Comparison of ENCODE assay signal across 22 cellular contexts in the genomic region with DNA sequence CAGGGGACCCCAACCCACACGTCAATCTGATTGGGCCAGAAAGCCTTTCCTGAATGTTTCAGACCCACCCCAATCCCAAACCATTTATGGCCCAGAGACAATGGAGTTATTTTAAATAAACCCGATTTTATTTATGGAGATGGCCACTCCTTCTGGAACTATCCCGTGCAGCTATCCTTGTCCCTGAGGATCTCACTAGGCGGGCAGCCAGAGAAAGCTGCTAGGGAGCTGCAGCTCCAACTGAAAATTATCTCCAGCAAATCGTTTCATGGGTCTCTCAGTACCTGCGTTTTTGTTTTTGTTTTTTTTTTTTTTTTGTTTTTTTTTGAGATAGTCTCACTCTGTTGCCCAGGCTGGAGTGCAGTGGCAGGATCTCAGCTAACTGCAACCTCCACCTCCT. TPM values are rescaled to one million over a fixed set of nuclear protein-coding genes. Genes with fewer than 3 reads are reported as not detected.
"Had no signal": no experiment of that assay in that cellular context is flagged by ENCODE, and none has a peak within 500 bp of the region (broad histone marks: within the 10 kb centered on the region; RNA-seq: fewer than 3 reads in every experiment).

No MANE protein-coding gene starts in this region.

- DNase-seq: IMR-90, Karpas-422, KG1, MG63, NCI-H1092, NCI-H1105 treated with DMSO at 0.1 percent for 48 hours, NCI-H1417 treated with DMSO at 0.1 percent for 48 hours, NCI-H146, NCI-H1694 treated with DMSO at 0.1 percent for 48 hours, NCI-H1930, NCI-H2081, NCI-H2107, NCI-H2227 treated with DMSO at 0.1 percent for 48 hours, NCI-H524, NCI-H69, NCI-H774, RPMI8226, SHP77 treated with DMSO at 0.1 percent for 48 hours, SJCRH30 had no signal

- FAIRE-seq: HepG2, RCC 7860 had no signal

- H3K27me3 ChIP-seq: MG63, SJCRH30 had no signal

- H3K9me3 ChIP-seq: MG63, SJCRH30 had no signal

- H3K27ac ChIP-seq: SJCRH30 had no signal

- H3K36me3 ChIP-seq: MG63 had no signal

- H3K4me1 ChIP-seq: SJCRH30 had no signal

- H3K4me3 ChIP-seq: MG63, SJCRH30 had no signal

RNA-seq across cellular contexts. Expression of a gene that starts 23.0 kb away (rescaled TPM):
- total RNA-seq: HepG2, NCI-H460 had no signal
- polyA plus RNA-seq: HepG2 had no signal
